21 cellular contexts compared by ENCODE assay signal in genomic region chr3:122978569-122978968, GRCh38. TPM values are rescaled to one million over a fixed set of nuclear protein-coding genes. Genes with fewer than 3 reads are reported as not detected.
DNase-seq lines count a peak whose midpoint lies in the region; ATAC-seq, FAIRE-seq and TF ChIP-seq lines count a peak whose summit lies in the region.
"Had no signal": no experiment of that assay in that cellular context is flagged by ENCODE, and none has a peak within 500 bp of the region (broad histone marks: within the 10 kb centered on the region; RNA-seq: fewer than 3 reads in every experiment).

No MANE protein-coding gene starts in this region.

- POLR2A ChIA-PET in HEK293 (lab: Yijun Ruan, JAX) (interaction anchor here (1.0 kb wide), 1 partner anchor 42 kb away, joined by 3 read pairs; no protein-coding TSS in a partner anchor), H1 (lab: Charles Lee; ENCODE audit: partially characterized antibody) (interaction anchor here (0.8 kb wide), 1 partner anchor 22 kb away, joined by 4 read pairs; no protein-coding TSS in a partner anchor)

- H3K14ac ChIP-seq in H1 (ENCODE audit: insufficient read length) (no peak overlapping the region), trophoblast cell (ENCODE audit: low read length) (peak overlapping the region; percentile 19)

- H3K27ac ChIP-seq in heart right ventricle (peak overlapping the region; percentile 23 to 95 (median 89)), HEK293 (ENCODE audit: extremely low read depth, low read depth, low read length) (no peak overlapping the region), H1 (ENCODE audit: low read depth, low read length) (no peak overlapping the region), trophoblast cell (ENCODE audit: low read depth, low read length) (no peak overlapping the region)
- H3K27ac ChIP-seq: adrenal gland, breast epithelium, colonic mucosa, spleen had no signal

- H3K4ac ChIP-seq in H1 (replicated peaks; ENCODE audit: insufficient read length, low read depth, low read length) (no peak overlapping the region), trophoblast cell (ENCODE audit: low read depth, low read length) (no peak overlapping the region)

- H3K9ac ChIP-seq in H1 (replicated peaks in 1 of 4; ENCODE audit: extremely low read depth in 1 of 4, low read depth in 3 of 4, low read length in 3 of 4) (no peak overlapping the region), trophoblast cell (ENCODE audit: low read length) (no peak overlapping the region)

- no peak overlapping the region for H2BK20ac ChIP-seq in H1 (ENCODE audit: low read length)

- H3K79me1 ChIP-seq in H1 (ENCODE audit: low read depth, low read length) (no peaks in the 10 kb centered on the region; the same call in 1 of the 2 replicates), trophoblast cell (ENCODE audit: low read length) (peaks cover 6% of the 10 kb centered on the region)

- TF ChIP-seq CTCF in heart right ventricle (IDR thresholded peaks at IDR 0.05) (no peak), HEK293 (tag by site-specific recombination; IDR thresholded peaks at IDR 0.05) (no peak), H1 (IDR thresholded peaks at IDR 0.05; ENCODE audit: control extremely low read depth in 1 of 3, insufficient read depth in 1 of 3, low read depth in 1 of 3, low read length in 3 of 3) (no peak)

- TF ChIP-seq POLR2A in H1 (IDR thresholded peaks at IDR 0.05; ENCODE audit: control extremely low read depth in 1 of 2, low read depth in 2 of 2, low read length in 2 of 2) (no peak), GM12892 (IDR thresholded peaks at IDR 0.05; ENCODE audit: low read depth, low read length) (no peak), H54 (IDR thresholded peaks at IDR 0.05; ENCODE audit: low read depth, low read length) (no peak)

- H2BK12ac ChIP-seq in H1 (ENCODE audit: low read depth, low read length): peak overlapping the region; percentile 4; the same call in 1 of the 2 replicates
- peak overlapping the region; percentile 26 for H2BK12ac ChIP-seq in trophoblast cell (ENCODE audit: low read length)

- 85 to 86% methylated on average over 6 of the region's 6 CpGs for WGBS in heart right ventricle, 2 donors
- WGBS in H1 (ENCODE audit: extremely low coverage in 1 of 2, insufficient coverage in 1 of 2, insufficient read length in 1 of 2, insufficient replicate concordance in 2 of 2, low coverage in 1 of 2, low lambda C conversion rate in 2 of 2, missing lambda C conversion rate in 1 of 2), 2 experiments: 82% methylated on average over 6 of the region's 6 CpGs; no CpG with 5 or more reads in 1 of the 2 experiments
- no CpG with 5 or more reads among the region's 6 CpGs for WGBS in trophoblast cell (ENCODE audit: extremely low coverage, insufficient coverage, insufficient read length)

- no peak overlapping the region for H3K23ac ChIP-seq in H1 (ENCODE audit: insufficient read length)
- no peak overlapping the region for H3K23ac ChIP-seq in trophoblast cell (ENCODE audit: low read length)

- no peak overlapping the region for H2BK5ac ChIP-seq in H1 (ENCODE audit: low read depth, low read length)
- no peak overlapping the region for H2BK5ac ChIP-seq in trophoblast cell (ENCODE audit: low read depth, low read length, poor library complexity)

- DNase-seq in heart right ventricle (no peak), left cardiac atrium (no peak), H1 (ENCODE audit: low read depth in 1 of 2, low spot score in 2 of 2) (no peak), trophoblast cell (no peak), GM12892 (ENCODE audit: insufficient read length) (no peak), H54 (ENCODE audit: insufficient read length, low spot score) (no peak)
- DNase-seq: activated CD4-positive, alpha-beta T cell treated with anti-CD3 and anti-CD28 coated beads for 4 hours; activated T-cell treated with anti-CD3 and anti-CD28 coated beads, Interleukin-2, amount 50 U/mL, for 48 hours; adrenal gland; colonic mucosa; effector memory CD4-positive, alpha-beta T cell; GF-D8; Karpas-422; NCI-H1436 treated with DMSO at 0.1 percent for 48 hours; NCI-H2107; spleen had no signal

- no peaks in the 10 kb centered on the region; the same call in 1 of the 2 replicates for H3K23me2 ChIP-seq in H1 (ENCODE audit: low read depth, low read length)

- TF ChIP-seq EP300 in H1 (IDR thresholded peaks at IDR 0.05; ENCODE audit: borderline replicate concordance in 1 of 2, low read depth in 2 of 2, low read length in 2 of 2): no peak

- no peaks in the 10 kb centered on the region for H3K27me3 ChIP-seq in heart right ventricle
- H3K27me3 ChIP-seq in H1 (replicated peaks in 1 of 4; ENCODE audit: control insufficient read depth in 3 of 4, extremely low read depth in 1 of 4, insufficient read depth in 3 of 4, low read length in 3 of 4): no peaks in the 10 kb centered on the region
- no peaks in the 10 kb centered on the region for H3K27me3 ChIP-seq in trophoblast cell (ENCODE audit: insufficient read depth, low read length)
- H3K27me3 ChIP-seq: adrenal gland, breast epithelium, colonic mucosa, spleen had no signal

- no peak overlapping the region for H3K56ac ChIP-seq in H1 (replicated peaks; ENCODE audit: insufficient read length, low read depth, low read length)

- H3K9me3 ChIP-seq in heart right ventricle: no peaks in the 10 kb centered on the region
- no peaks in the 10 kb centered on the region for H3K9me3 ChIP-seq in HEK293 (ENCODE audit: control insufficient read depth, insufficient read depth, low read depth, low read length)
- no peaks in the 10 kb centered on the region for H3K9me3 ChIP-seq in H1 (ENCODE audit: insufficient read depth in 2 of 2, low read depth in 1 of 2, low read length in 1 of 2)
- no peaks in the 10 kb centered on the region for H3K9me3 ChIP-seq in trophoblast cell (ENCODE audit: insufficient read depth, low read depth, low read length)
- H3K9me3 ChIP-seq: adrenal gland, BE2C, breast epithelium, colonic mucosa, spleen had no signal

- ATAC-seq in heart right ventricle (no peak), left cardiac atrium (no peak), HG03378 (IDR thresholded peaks at IDR 0.05; ENCODE audit: unreplicated experiment) (no peak)

- no peak overlapping the region for H4K12ac ChIP-seq in trophoblast cell (ENCODE audit: low read depth, low read length)

- H3K4me2 ChIP-seq in H1 (ENCODE audit: insufficient read depth in 1 of 2, low read depth in 2 of 2, low read length in 2 of 2) (no peak overlapping the region), trophoblast cell (ENCODE audit: low read length) (no peak overlapping the region)

- H3K4me1 ChIP-seq in heart right ventricle (peaks cover 19 to 89% (median 63%) of the 10 kb centered on the region in 9 donors), HEK293 (ENCODE audit: control insufficient read depth, insufficient read depth, low read length) (peaks cover 10% of the 10 kb centered on the region), H1 (replicated peaks in 1 of 4; ENCODE audit: control insufficient read depth in 3 of 4, insufficient read depth in 4 of 4, low read length in 3 of 4) (peaks cover 7 to 56% (median 35%) of the 10 kb centered on the region in 4 experiments), trophoblast cell (ENCODE audit: control insufficient read depth in 1 of 2, insufficient read depth in 2 of 2, low read length in 2 of 2) (peaks cover 29 to 31% of the 10 kb centered on the region in 2 experiments)
- H3K4me1 ChIP-seq: colonic mucosa had no signal

- no peak overlapping the region for H3K18ac ChIP-seq in H1 (ENCODE audit: extremely low read depth, low read length)
- peak overlapping the region; percentile 50 for H3K18ac ChIP-seq in trophoblast cell (ENCODE audit: low read length)

- H4K20me1 ChIP-seq in H1 (replicated peaks in 1 of 2; ENCODE audit: control insufficient read depth in 1 of 2, insufficient read depth in 2 of 2, low read length in 2 of 2): no peaks in the 10 kb centered on the region

- H2BK15ac ChIP-seq in H1 (ENCODE audit: low read length): no peak overlapping the region

- no peak overlapping the region for H2AK5ac ChIP-seq in H1 (ENCODE audit: low read depth, low read length)
- H2AK5ac ChIP-seq in trophoblast cell (ENCODE audit: low read length): peak overlapping the region; percentile 51

- H4K91ac ChIP-seq in H1 (replicated peaks; ENCODE audit: insufficient read length, low read length): no peak overlapping the region
- peak overlapping the region; percentile 77 for H4K91ac ChIP-seq in trophoblast cell (ENCODE audit: low read depth, low read length)

- H3K4me3 ChIP-seq in heart right ventricle (no peak overlapping the region), HEK293 (ENCODE audit: low read depth, low read length) (no peak overlapping the region), H1 (ENCODE audit: extremely low read depth in 1 of 4, insufficient read depth in 2 of 4, low read depth in 3 of 4, low read length in 4 of 4) (no peak overlapping the region), trophoblast cell (ENCODE audit: low read depth, low read length) (no peak overlapping the region)
- H3K4me3 ChIP-seq: adrenal gland, breast epithelium, colonic mucosa, spleen had no signal

- H4K5ac ChIP-seq in H1 (ENCODE audit: insufficient read length, low read depth, low read length): no peak overlapping the region

- H3K36me3 ChIP-seq in heart right ventricle (no peaks in the 10 kb centered on the region), HEK293 (ENCODE audit: control insufficient read depth in 2 of 2, insufficient read depth in 1 of 2, low read length in 2 of 2) (no peaks in the 10 kb centered on the region), H1 (ENCODE audit: control insufficient read depth in 2 of 4, insufficient read depth in 4 of 4, low read length in 3 of 4) (no peaks in the 10 kb centered on the region; a peak in 1 of 8 replicates), trophoblast cell (ENCODE audit: control insufficient read depth in 1 of 2, insufficient read depth in 2 of 2, low read length in 2 of 2) (no peaks in the 10 kb centered on the region)
- H3K36me3 ChIP-seq: adrenal gland, BE2C, breast epithelium, colonic mucosa, spleen had no signal

- no peak for FAIRE-seq in H1 (lab: Jason Lieb, UNC)
- no peak for FAIRE-seq in GM12892 (lab: Jason Lieb, UNC)
- FAIRE-seq in H54 (lab: Jason Lieb, UNC): no peak

- H4K8ac ChIP-seq in H1 (ENCODE audit: extremely low read depth, insufficient read depth, low read length) (no peak overlapping the region), trophoblast cell (ENCODE audit: low read depth, low read length) (no peak overlapping the region)

- CTCF ChIA-PET in HEK293 (lab: Yijun Ruan, JAX) (interaction anchor here (0.6 to 1.3 kb wide), 3 partner anchors 24 to 50 kb away, joined by 3 to 9 read pairs (median 5); no protein-coding TSS in a partner anchor), H1 (lab: Charles Lee; ENCODE audit: partially characterized antibody) (interaction anchor here (0.6 to 4.1 kb wide), 10 partner anchors 9 to 52 kb away, joined by 3 to 17 read pairs (median 5); partner anchors contain the start of gene SEMA5B)

- no peak for TF ChIP-seq RAD21 in H1 (IDR thresholded peaks at IDR 0.05 in 1 of 2, conservative IDR thresholded peaks at IDR 0.05 in 1 of 2; ENCODE audit: low read depth in 2 of 2, low read length in 2 of 2)

- intact Hi-C loops in heart right ventricle (cut with DNase I): no loop called here
- intact Hi-C loops in left cardiac atrium (cut with DNase I): no loop called here

- H2BK120ac ChIP-seq in H1 (replicated peaks; ENCODE audit: low read depth, low read length) (no peak overlapping the region), trophoblast cell (ENCODE audit: insufficient read depth, low read length, poor library complexity) (no peak overlapping the region)

- no peaks in the 10 kb centered on the region for H3K79me2 ChIP-seq in H1 (ENCODE audit: control insufficient read depth in 1 of 2, insufficient read depth in 2 of 2, low read length in 2 of 2)
- no peaks in the 10 kb centered on the region for H3K79me2 ChIP-seq in trophoblast cell (ENCODE audit: control insufficient read depth, insufficient read depth, low read length, poor library complexity)

- no peak overlapping the region for H2AFZ ChIP-seq in H1 (ENCODE audit: low read length)
- H2AFZ ChIP-seq in trophoblast cell (ENCODE audit: insufficient read depth, low read length, poor library complexity): no peak overlapping the region

RNA-seq across cellular contexts. Expression of gene SEMA5B, which starts 49.0 kb away (rescaled TPM):
- total RNA-seq in heart right ventricle (10 to 100 TPM in 4 of 10 donors, 1 to 10 TPM in 6; 1.3 to 12.7 (median 7.4) TPM), left cardiac atrium (1 to 10 TPM; 1.7 to 2.4 TPM)
- polyA plus RNA-seq in heart right ventricle (10 to 100 TPM in 1 of 2 donors, 1 to 10 TPM in 1; 4.2 to 10.3 TPM), H1 (2011; rRNA removed) (13.1 and 18.8 TPM in 2 replicates)
- total RNA-seq in H1 (2021; fragmentation: NEBNext Ultra II Directional; extraction: Animal tissue kit (Norgen Biotek cat#: 25700)): 19.9 and 22.4 TPM in 2 replicates
- polyA plus RNA-seq in H1 (2011; cell fraction: cytosol; rRNA removed): 14.6 TPM
- polyA plus RNA-seq in H1 (2011; cell fraction: nucleus; rRNA removed): 46.9 TPM
- 35.4 to 44.8 TPM (median 39.3 TPM) in 4 replicates for polyA plus RNA-seq in H1 (2012, experiment 1 of 2)
- polyA plus RNA-seq in H1 (2012, experiment 2 of 2): 34.1 TPM
- polyA plus RNA-seq in H1 (2013, experiment 1 of 2): 21.6 TPM
- 18.3 TPM for polyA plus RNA-seq in H1 (2013, experiment 2 of 2)
- polyA minus RNA-seq in H1 (2011; rRNA and poly(A)+ RNA removed): 19.3 and 20.2 TPM in 2 replicates
- 13.8 TPM for polyA minus RNA-seq in H1 (2011; cell fraction: cytosol; rRNA and poly(A)+ RNA removed)
- 24.5 TPM for polyA minus RNA-seq in H1 (2011; cell fraction: nucleus; rRNA and poly(A)+ RNA removed)
- 8.9 and 9.2 TPM in 2 replicates for polyA plus RNA-seq in trophoblast cell (2013)
- not detected for polyA plus RNA-seq in GM12892 (2012; ENCODE audit: missing spikeins)
- total RNA-seq: fibroblast of villous mesenchyme had no signal

Comparison
In these comparisons a context has a peak if more than half of its experiments do, and no peak if none do; other contexts are left out.
1. H3K27ac ChIP-seq: peak in heart right ventricle (10 of 10); none in HEK293 (single experiment), H1 (single experiment) and trophoblast cell (single experiment).